ENCODE assay signal across 8 cellular contexts in the genomic region with DNA sequence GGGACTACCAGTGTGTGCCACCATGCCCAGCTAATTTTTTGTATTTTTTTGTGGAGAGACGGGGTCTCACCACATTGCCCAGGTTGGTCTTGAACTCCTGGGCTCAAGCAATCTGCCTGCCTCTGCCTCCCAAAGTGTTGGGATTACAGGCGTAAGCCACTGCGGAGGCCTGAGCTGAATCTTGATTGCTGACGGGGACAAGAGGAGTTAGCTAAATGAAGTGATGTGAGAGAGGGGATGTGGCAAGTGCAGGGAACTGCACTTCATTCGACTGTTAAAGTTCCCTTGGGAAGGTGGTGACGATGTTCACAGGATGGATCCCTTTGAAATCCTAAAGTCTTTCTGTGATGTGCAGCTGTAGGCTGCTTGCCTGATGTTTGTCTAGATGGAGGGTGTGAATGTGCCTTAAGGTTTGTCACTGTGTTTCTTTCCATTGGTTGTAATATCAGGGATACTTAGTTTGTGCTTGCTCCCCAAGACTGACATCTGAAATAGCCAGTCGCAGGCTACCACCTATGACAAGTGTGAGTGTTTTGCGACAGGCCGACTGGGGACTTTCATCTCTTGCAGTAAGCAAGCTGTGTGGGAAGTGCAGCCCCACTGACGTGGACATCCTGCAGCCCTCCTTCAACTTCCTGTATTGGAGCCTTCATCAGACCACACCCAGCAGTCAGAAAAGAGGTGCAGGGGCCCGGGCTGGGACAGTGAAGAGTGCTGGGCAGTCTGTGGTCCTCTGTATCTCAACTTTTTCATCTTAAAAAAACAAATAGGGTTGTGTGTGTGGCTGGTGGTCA. TPM values are rescaled to one million over a fixed set of nuclear protein-coding genes. Genes with fewer than 3 reads are reported as not detected.
DNase-seq lines count a peak whose midpoint lies in the region; ATAC-seq and TF ChIP-seq lines count a peak whose summit lies in the region.

No MANE protein-coding gene starts in this region.

- H3K27ac ChIP-seq in adrenal gland (peak overlapping the region in 1 of 5 donors; percentile 32), mesenchymal stem cell (ENCODE audit: low read length, poor library complexity, severe bottlenecking) (no peak overlapping the region)

- intact Hi-C loops in adrenal gland (cut with DNase I) = no loop called here

- H3K36me3 ChIP-seq in adrenal gland (replicated peaks in 1 of 2) (no peaks in the 10 kb centered on the region), mesenchymal stem cell (ENCODE audit: control insufficient read depth in 1 of 2, insufficient read depth in 2 of 2, low read depth in 1 of 2, low read length in 2 of 2) (no peaks in the 10 kb centered on the region)

- peak overlapping the region; percentile 99 for H3K27ac Mint-ChIP-seq in T-helper 17 cell
- H3K27ac Mint-ChIP-seq in mesothelial cell of epicardium = no peak overlapping the region

- H3K4me2 ChIP-seq in mesenchymal stem cell (ENCODE audit: low read length, poor library complexity, severe bottlenecking) = no peak overlapping the region

- H3K9me3 Mint-ChIP-seq in mesothelial cell of epicardium = no peaks in the 10 kb centered on the region

- H3K9me3 ChIP-seq in T-helper 17 cell (ENCODE audit: control insufficient read depth, low read length, poor library complexity, severe bottlenecking) (no peaks in the 10 kb centered on the region), adrenal gland (replicated peaks in 1 of 3) (no peaks in the 10 kb centered on the region), mesenchymal stem cell (ENCODE audit: control insufficient read depth, low read length) (no peaks in the 10 kb centered on the region)

- H3K27me3 Mint-ChIP-seq in T-helper 17 cell (no peaks in the 10 kb centered on the region), mesothelial cell of epicardium (ENCODE audit: low read depth) (no peaks in the 10 kb centered on the region)

- TF ChIP-seq CTCF in adrenal gland (IDR thresholded peaks at IDR 0.05) = no peak
- TF ChIP-seq CTCF in mesothelial cell of epicardium (IDR thresholded peaks at IDR 0.05; ENCODE audit: unreplicated experiment) = no peak

- H2AFZ ChIP-seq in mesenchymal stem cell (ENCODE audit: low read depth, low read length) = no peak overlapping the region

- H2AK5ac ChIP-seq in mesenchymal stem cell (ENCODE audit: low read length, severe bottlenecking) = no peak overlapping the region

- peak overlapping the region; percentile 67 for H4K8ac ChIP-seq in mesenchymal stem cell (ENCODE audit: low read length)

- no peak overlapping the region for H2BK5ac ChIP-seq in mesenchymal stem cell (ENCODE audit: low read depth, low read length, poor library complexity, severe bottlenecking)

- H3K18ac ChIP-seq in mesenchymal stem cell (ENCODE audit: low read depth in 1 of 2, low read length in 2 of 2) = no peak overlapping the region

- H3K14ac ChIP-seq in mesenchymal stem cell (ENCODE audit: low read length in 2 of 2) = no peak overlapping the region

- no peak overlapping the region for H2BK120ac ChIP-seq in mesenchymal stem cell (ENCODE audit: low read depth, low read length)

- in situ Hi-C loops in GM18951 (cut with MboI; ENCODE audit: low sequenced_read_pairs, unreplicated experiment) = no loop called here

- no peaks in the 10 kb centered on the region for H3K27me3 ChIP-seq in adrenal gland
- no peaks in the 10 kb centered on the region for H3K27me3 ChIP-seq in mesenchymal stem cell (ENCODE audit: control insufficient read depth in 1 of 2, insufficient read depth in 1 of 2, low read length in 2 of 2)

- H3K4me1 Mint-ChIP-seq in T-helper 17 cell (peaks cover 48% of the 10 kb centered on the region), mesothelial cell of epicardium (no peaks in the 10 kb centered on the region)

- peak; percentile 75 for ATAC-seq in HG03097 (IDR thresholded peaks at IDR 0.05; ENCODE audit: low FRiP score, unreplicated experiment)
- peak; percentile 97 for ATAC-seq in T-helper 17 cell

- WGBS in adrenal gland, 4 donors = 73 to 87% (median 76%) methylated on average over 9 to 11 of the region's 11 CpGs
- 81% methylated on average over 10 of the region's 11 CpGs for WGBS in mesenchymal stem cell

- no peak overlapping the region for H3K4ac ChIP-seq in mesenchymal stem cell (ENCODE audit: low read depth in 1 of 2, low read length in 2 of 2)

- TF ChIP-seq POLR2A in GM18951 (IDR thresholded peaks at IDR 0.05; ENCODE audit: extremely low read depth, insufficient read depth, insufficient read length) = peak; percentile 79
- TF ChIP-seq POLR2A in adrenal gland (IDR thresholded peaks at IDR 0.05) = no peak

- no peak overlapping the region for H2BK15ac ChIP-seq in mesenchymal stem cell (ENCODE audit: low read depth, poor library complexity, severe bottlenecking)

- H3K4me1 ChIP-seq in adrenal gland (replicated peaks in 1 of 2) (no peaks in the 10 kb centered on the region), mesenchymal stem cell (ENCODE audit: control insufficient read depth, insufficient read depth, low read depth, low read length) (peaks cover 12% of the 10 kb centered on the region)

- H3K79me1 ChIP-seq in mesenchymal stem cell (replicated peaks; ENCODE audit: low read length, poor library complexity, severe bottlenecking) = no peaks in the 10 kb centered on the region

- H2BK12ac ChIP-seq in mesenchymal stem cell (ENCODE audit: low read length in 2 of 2) = no peak overlapping the region

- peak; percentile 64 to 79 (median 75) for DNase-seq in T-helper 17 cell
- DNase-seq in adrenal gland = peak in 6 of 7 donors; percentile 37 to 78 (median 53)
- peak; percentile 61 for DNase-seq in mesenchymal stem cell
- DNase-seq in stimulated activated CD8-positive, alpha-beta memory T cell treated with anti-CD3 and anti-CD28 coated beads, Interleukin-7, amount 100 ng/mL, for 1 hour (ENCODE audit: low read depth in 2 of 2) = peak; percentile 68 to 73
- no peak for DNase-seq in mesothelial cell of epicardium (ENCODE audit: low spot score in 2 of 2, unreplicated experiment in 2 of 2)
- DNase-seq in NCI-H748 (lab: John Stamatoyannopoulos, UW; ENCODE audit: unreplicated experiment) = no peak

- H3K4me3 ChIP-seq in adrenal gland = no peak overlapping the region
- no peak overlapping the region for H3K4me3 ChIP-seq in mesenchymal stem cell (ENCODE audit: insufficient read depth in 1 of 2, low read depth in 1 of 2, low read length in 2 of 2)

- H4K91ac ChIP-seq in mesenchymal stem cell (ENCODE audit: low read length) = no peak overlapping the region

- no peak overlapping the region for H3K9ac ChIP-seq in mesenchymal stem cell (ENCODE audit: low read length)

- peak overlapping the region; percentile 93 for H3K4me3 Mint-ChIP-seq in T-helper 17 cell
- H3K4me3 Mint-ChIP-seq in mesothelial cell of epicardium = no peak overlapping the region

- H3K23ac ChIP-seq in mesenchymal stem cell (ENCODE audit: low read length in 2 of 2) = no peak overlapping the region

- H3K36me3 Mint-ChIP-seq in T-helper 17 cell (ENCODE audit: low read depth) (peaks cover 4% of the 10 kb centered on the region), mesothelial cell of epicardium (no peaks in the 10 kb centered on the region)

RNA-seq across cellular contexts. Expression of a gene that starts 19.6 kb away (rescaled TPM):
- total RNA-seq in T-helper 17 cell = 10 to 100 TPM; 13.7 to 14.2 TPM
- 10 to 100 TPM; 24.9 to 64.4 (median 35.1) TPM for total RNA-seq in adrenal gland
- polyA plus RNA-seq in adrenal gland = 10 to 100 TPM in 1 of 3 donors, 1 to 10 TPM in 2; 4.9 to 28.0 (median 6.8) TPM
- 4.2 TPM for polyA plus RNA-seq in mesenchymal stem cell (2013, experiment 1 of 2)
- 3.7 TPM for polyA plus RNA-seq in mesenchymal stem cell (2013, experiment 2 of 2)
- total RNA-seq in mesothelial cell of epicardium = 16.9 to 19.1 TPM (median 18.4 TPM) in 3 replicates

RNA-seq across cellular contexts. Expression of a gene that starts 52.0 kb away (rescaled TPM):
- total RNA-seq in T-helper 17 cell = 100 to 1,000 TPM; 102 to 106 TPM
- total RNA-seq in adrenal gland = 100 to 1,000 TPM; 113 to 263 (median 156) TPM
- polyA plus RNA-seq in adrenal gland = 100 to 1,000 TPM in 2 of 3 donors, 10 to 100 TPM in 1; 85.7 to 209 (median 104) TPM
- polyA plus RNA-seq in mesenchymal stem cell (2013, experiment 1 of 2) = 98.2 TPM
- polyA plus RNA-seq in mesenchymal stem cell (2013, experiment 2 of 2) = 93.9 TPM
- 127 to 130 TPM (median 129 TPM) in 3 replicates for total RNA-seq in mesothelial cell of epicardium

Comparison
In these comparisons a context has a peak if more than half of its experiments do, and no peak if none do; other contexts are left out.
1. DNase-seq: peak in T-helper 17 cell (3 of 3), adrenal gland (6 of 7), mesenchymal stem cell (single experiment) and stimulated activated CD8-positive, alpha-beta memory T cell treated with anti-CD3 and anti-CD28 coated beads, Interleukin-7, amount 100 ng/mL, for 1 hour (2 of 2); none in mesothelial cell of epicardium (0 of 2) and NCI-H748 (single experiment).